Comparison of ENCODE assay signal across 10 cellular contexts in genomic region chr7:6273380-6273837, GRCh38. TPM values are rescaled to one million over a fixed set of nuclear protein-coding genes. Genes with fewer than 3 reads are reported as not detected.
DNase-seq lines count a peak whose midpoint lies in the region; ATAC-seq and TF ChIP-seq lines count a peak whose summit lies in the region.
"Had no signal": no experiment of that assay in that cellular context is flagged by ENCODE, and none has a peak within 500 bp of the region (broad histone marks: within the 10 kb centered on the region; RNA-seq: fewer than 3 reads in every experiment).

No MANE protein-coding gene starts in this region.

- H3K9me2 ChIP-seq in Loucy (replicated peaks; ENCODE audit: low read depth, low read length) = no peaks in the 10 kb centered on the region

- H3K9me3 ChIP-seq in CD8-positive, alpha-beta memory T cell (ENCODE audit: low read length) = no peaks in the 10 kb centered on the region
- H3K9me3 ChIP-seq in Loucy (ENCODE audit: insufficient read depth, low read depth, low read length) (no peaks in the 10 kb centered on the region), SJCRH30 (replicated peaks) (no peaks in the 10 kb centered on the region)
- H3K9me3 ChIP-seq: right atrium auricular region had no signal

- no peaks in the 10 kb centered on the region for H3K36me3 ChIP-seq in CD8-positive, alpha-beta memory T cell (ENCODE audit: insufficient read depth, low read length)
- no peaks in the 10 kb centered on the region for H3K36me3 ChIP-seq in Loucy (ENCODE audit: insufficient read depth, low read length)
- no peaks in the 10 kb centered on the region for H3K36me3 ChIP-seq in SJCRH30
- H3K36me3 ChIP-seq: right atrium auricular region had no signal

- H3K27me3 Mint-ChIP-seq in CD8-positive, alpha-beta memory T cell = peaks cover 5 to 6% of the 10 kb centered on the region in 2 donors
- no peaks in the 10 kb centered on the region for H3K27me3 Mint-ChIP-seq in memory B cell

- ATAC-seq in memory B cell (ENCODE audit: low read depth) (no peak), HG02678 (IDR thresholded peaks at IDR 0.05; ENCODE audit: unreplicated experiment) (no peak)

- CTCF ChIA-PET in CD8-positive, alpha-beta memory T cell (lab: Charles Lee) = no interaction called here

- H3K27me3 ChIP-seq in CD8-positive, alpha-beta memory T cell (ENCODE audit: insufficient read depth, low read length, poor library complexity, severe bottlenecking) = no peaks in the 10 kb centered on the region
- no peaks in the 10 kb centered on the region for H3K27me3 ChIP-seq in Loucy (ENCODE audit: insufficient read depth, low read length, poor library complexity, severe bottlenecking)
- no peaks in the 10 kb centered on the region for H3K27me3 ChIP-seq in SJCRH30
- H3K27me3 ChIP-seq: right atrium auricular region had no signal

- peaks cover 0 to 2% (median 0%) of the 10 kb centered on the region in 5 donors for H3K9me3 Mint-ChIP-seq in CD8-positive, alpha-beta memory T cell
- no peaks in the 10 kb centered on the region for H3K9me3 Mint-ChIP-seq in memory B cell

- H3K4me3 ChIP-seq in CD8-positive, alpha-beta memory T cell (ENCODE audit: low read length) = no peak overlapping the region
- H3K4me3 ChIP-seq in Loucy (ENCODE audit: low read length, poor library complexity, severe bottlenecking) (peak overlapping the region; percentile 75), SJCRH30 (no peak overlapping the region)

- TF ChIP-seq CTCF in Loucy (conservative IDR thresholded peaks at IDR 0.05; ENCODE audit: low read length) = no peak

- peaks cover 0 to 6% (median 3%) of the 10 kb centered on the region in 3 donors for H3K36me3 Mint-ChIP-seq in CD8-positive, alpha-beta memory T cell
- H3K36me3 Mint-ChIP-seq in memory B cell = no peaks in the 10 kb centered on the region

- H3K4me3 Mint-ChIP-seq in CD8-positive, alpha-beta memory T cell = peak overlapping the region; percentile 77 to 88 (median 83)
- peak overlapping the region; percentile 82 for H3K4me3 Mint-ChIP-seq in memory B cell

- no peak overlapping the region for H3K4me2 ChIP-seq in Loucy (ENCODE audit: low read depth, low read length, poor library complexity, severe bottlenecking)

- H4K20me1 ChIP-seq in Loucy (ENCODE audit: insufficient read depth, low read length, poor library complexity, severe bottlenecking) = no peaks in the 10 kb centered on the region

- peaks cover 15% of the 10 kb centered on the region for H3K4me1 ChIP-seq in CD8-positive, alpha-beta memory T cell (ENCODE audit: insufficient read depth, low read length)
- peaks cover 22% of the 10 kb centered on the region for H3K4me1 ChIP-seq in Loucy (ENCODE audit: insufficient read depth, low read length, poor library complexity, severe bottlenecking)
- H3K4me1 ChIP-seq in SJCRH30 = peaks cover 4% of the 10 kb centered on the region; the same call in 1 of the 2 replicates

- H3F3A ChIP-seq in Loucy (ENCODE audit: low read depth) = no peaks in the 10 kb centered on the region

- DNase-seq in CD8-positive, alpha-beta memory T cell = no peak
- DNase-seq in SJCRH30 (peak; percentile 39 to 60), memory B cell (ENCODE audit: low spot score in 2 of 2) (no peak), germinal center (ENCODE audit: low spot score) (no peak), cerebellar nuclear complex (lab: John Stamatoyannopoulos, UW) (no peak), EL (no peak)
- DNase-seq: OCI-M1 had no signal

- no peak overlapping the region for H3K27ac ChIP-seq in CD8-positive, alpha-beta memory T cell (ENCODE audit: low read depth, low read length)
- H3K27ac ChIP-seq in SJCRH30 = no peak overlapping the region

- H3K4me1 Mint-ChIP-seq in CD8-positive, alpha-beta memory T cell = peaks cover 32 to 45% (median 44%) of the 10 kb centered on the region in 3 donors
- H3K4me1 Mint-ChIP-seq in memory B cell = peaks cover 14% of the 10 kb centered on the region

- POLR2A ChIA-PET in CD8-positive, alpha-beta memory T cell (lab: Charles Lee) = no interaction called here

- H3K9ac ChIP-seq in Loucy (ENCODE audit: low read depth, low read length, poor library complexity, severe bottlenecking) = no peak overlapping the region

- H3K79me2 ChIP-seq in Loucy (ENCODE audit: insufficient read depth, low read length) = no peaks in the 10 kb centered on the region

- peak overlapping the region; percentile 99; the same call in 1 of the 2 replicates for H2AFZ ChIP-seq in Loucy (ENCODE audit: low read length)

- H3K27ac Mint-ChIP-seq in CD8-positive, alpha-beta memory T cell = peak overlapping the region in 3 of 8 donors; percentile 62 to 83 (median 74)
- H3K27ac Mint-ChIP-seq in memory B cell = no peak overlapping the region

RNA-seq across cellular contexts. Expression of gene CYTH3, which starts 1.0 kb away (rescaled TPM):
- total RNA-seq in CD8-positive, alpha-beta memory T cell = 1 to 10 TPM; 4.5 to 4.9 TPM
- 15.7 TPM for polyA plus RNA-seq in CD8-positive, alpha-beta memory T cell
- 17.2 and 19.2 TPM in 2 replicates for total RNA-seq in SJCRH30 (2014; rRNA removed; shearing (Covaris generic))

Comparison
In these comparisons a context has a peak if more than half of its experiments do, and no peak if none do; other contexts are left out.
1. DNase-seq: peak in SJCRH30 (2 of 2); none in CD8-positive, alpha-beta memory T cell (0 of 5), memory B cell (0 of 2), germinal center (single experiment), cerebellar nuclear complex (0 of 2) and EL (single experiment).